ENCODE assay signal across 23 cellular contexts in the genomic region with DNA sequence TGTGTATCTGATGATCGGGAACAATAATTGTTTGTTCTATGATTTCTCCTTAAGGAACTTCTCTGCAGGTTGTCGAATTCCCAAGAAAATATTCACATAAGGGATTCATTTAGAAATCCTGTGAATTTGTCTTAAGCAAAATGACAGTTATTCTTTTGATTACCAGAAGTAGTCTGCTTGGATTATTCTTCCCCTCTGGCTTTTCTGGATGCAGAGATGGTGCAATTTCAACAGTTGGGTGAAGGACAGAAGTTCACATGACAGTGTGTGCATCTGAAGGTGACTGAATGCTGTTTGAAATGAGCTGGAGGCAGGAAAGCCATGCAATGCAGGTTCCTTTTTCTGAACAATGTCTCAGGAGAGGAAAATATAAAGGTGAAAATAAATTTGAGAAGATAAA.
A peak's percentile ranks its signal among the peaks of the same experiment; 100 is the strongest.
DNase-seq lines count a peak whose midpoint lies in the region; ATAC-seq, FAIRE-seq and TF ChIP-seq lines count a peak whose summit lies in the region.
"Had no signal": no experiment of that assay in that cellular context is flagged by ENCODE, and none has a peak within 500 bp of the region (broad histone marks: within the 10 kb centered on the region; RNA-seq: fewer than 3 reads in every experiment).

No MANE protein-coding gene starts in this region.

- peak; percentile 21 for FAIRE-seq in HepG2 (lab: Jason Lieb, UNC)
- FAIRE-seq: colon, G401.6, GM12891, K562 had no signal

- H3K4me3 Mint-ChIP-seq in activated T-helper 17 cell treated with anti-CD3 and anti-CD28 coated beads, Interleukin-2, amount 50 U/mL, for 72 hours, result peak overlapping the region; percentile 52
- no peak overlapping the region for H3K4me3 Mint-ChIP-seq in type B pancreatic cell
- H3K4me3 Mint-ChIP-seq: immature natural killer cell had no signal

- H3K27me3 ChIP-seq in HepG2 (ENCODE audit: control insufficient read depth in 1 of 2, insufficient read depth in 2 of 2, low read length in 2 of 2) (no peaks in the 10 kb centered on the region), right lobe of liver (no peaks in the 10 kb centered on the region), gastroesophageal sphincter (no peaks in the 10 kb centered on the region)

- H3K4me2 ChIP-seq in HepG2 (ENCODE audit: low read depth, low read length), result no peak overlapping the region

- CTCF ChIA-PET in HepG2 (lab: Yijun Ruan, JAX; ENCODE audit: low intra/inter-chr PET ratio, low total read pairs), result no interaction called here

- 88% methylated on average over 2 of the region's 2 CpGs for WGBS in HepG2 (ENCODE audit: low lambda C conversion rate)
- WGBS in right lobe of liver (ENCODE audit: insufficient coverage, low coverage, low lambda C conversion rate, missing lambda C conversion rate), result 75% methylated on average over 2 of the region's 2 CpGs
- 54% methylated on average over 2 of the region's 2 CpGs; no CpG with 5 or more reads in 1 of the 2 donors for WGBS in gastroesophageal sphincter (ENCODE audit: low coverage in 1 of 2), 2 donors

- TF ChIP-seq RAD21 in HepG2 (CRISPR knock-in tag; IDR thresholded peaks at IDR 0.05), result no peak

- H3K9ac ChIP-seq in HepG2 (ENCODE audit: insufficient read depth, low read depth, low read length), result no peak overlapping the region

- peaks cover 3% of the 10 kb centered on the region for H3K79me2 ChIP-seq in HepG2 (ENCODE audit: insufficient read depth, low read length)

- H4K20me1 ChIP-seq in HepG2 (ENCODE audit: insufficient read depth, low read length), result no peaks in the 10 kb centered on the region

- H3K9me3 ChIP-seq in HepG2 (ENCODE audit: low read length) (no peaks in the 10 kb centered on the region), right lobe of liver (no peaks in the 10 kb centered on the region), gastroesophageal sphincter (no peaks in the 10 kb centered on the region)
- H3K9me3 ChIP-seq: Caco-2, lower lobe of right lung had no signal

- peaks cover 24% of the 10 kb centered on the region for H3K36me3 Mint-ChIP-seq in activated T-helper 17 cell treated with anti-CD3 and anti-CD28 coated beads, Interleukin-2, amount 50 U/mL, for 72 hours (ENCODE audit: low read depth)
- H3K36me3 Mint-ChIP-seq in type B pancreatic cell, result peaks cover 12% of the 10 kb centered on the region
- H3K36me3 Mint-ChIP-seq: immature natural killer cell had no signal

- in situ Hi-C loops in HepG2 (cut with HindIII; ENCODE audit: extremely low pct_ligation_motif_present, low pct_unique_long_range_greater_than_20kb), result no loop called here

- H3K4me1 ChIP-seq in HepG2 (ENCODE audit: insufficient read depth, low read length) (peaks cover 47% of the 10 kb centered on the region), right lobe of liver (no peaks in the 10 kb centered on the region), gastroesophageal sphincter (peaks cover 5 to 56% (median 14%) of the 10 kb centered on the region in 3 donors)

- intact Hi-C loops in HepG2 (cut with micrococcal nuclease; ENCODE audit: unreplicated experiment) (no loop called here), right lobe of liver (cut with DNase I) (no loop called here)

- TF ChIP-seq POLR2A in HepG2 (IDR thresholded peaks at IDR 0.05; ENCODE audit: insufficient read depth in 1 of 2, low read depth in 2 of 2, low read length in 2 of 2) (no peak), right lobe of liver (IDR thresholded peaks at IDR 0.05) (no peak), gastroesophageal sphincter (IDR thresholded peaks at IDR 0.05) (no peak)

- H3K27me3 Mint-ChIP-seq in activated T-helper 17 cell treated with anti-CD3 and anti-CD28 coated beads, Interleukin-2, amount 50 U/mL, for 72 hours, result no peaks in the 10 kb centered on the region
- H3K27me3 Mint-ChIP-seq in type B pancreatic cell, result no peaks in the 10 kb centered on the region

- no peak overlapping the region for H3K4me3 ChIP-seq in HepG2 (replicated peaks in 1 of 3; ENCODE audit: insufficient read depth in 1 of 3, low read depth in 2 of 3, low read length in 3 of 3)
- no peak overlapping the region for H3K4me3 ChIP-seq in right lobe of liver
- no peak overlapping the region for H3K4me3 ChIP-seq in gastroesophageal sphincter
- H3K4me3 ChIP-seq: K562, lower lobe of right lung had no signal

- H3K27ac Mint-ChIP-seq in activated T-helper 17 cell treated with anti-CD3 and anti-CD28 coated beads, Interleukin-2, amount 50 U/mL, for 72 hours, result peak overlapping the region; percentile 23
- peak overlapping the region; percentile 3 for H3K27ac Mint-ChIP-seq in type B pancreatic cell
- H3K27ac Mint-ChIP-seq: immature natural killer cell had no signal

- TF ChIP-seq CTCF in HepG2 (CRISPR knock-in tag; IDR thresholded peaks at IDR 0.05), result no peak
- no peak for TF ChIP-seq CTCF in right lobe of liver (IDR thresholded peaks at IDR 0.05)
- TF ChIP-seq CTCF in gastroesophageal sphincter (IDR thresholded peaks at IDR 0.05), result no peak
- no peak for TF ChIP-seq CTCF in type B pancreatic cell (conservative IDR thresholded peaks at IDR 0.05)

- H3K9me3 Mint-ChIP-seq in activated T-helper 17 cell treated with anti-CD3 and anti-CD28 coated beads, Interleukin-2, amount 50 U/mL, for 72 hours, result no peaks in the 10 kb centered on the region
- H3K9me3 Mint-ChIP-seq in type B pancreatic cell, result peaks cover 5% of the 10 kb centered on the region
- H3K9me3 Mint-ChIP-seq: immature natural killer cell had no signal

- no TSS peak for BruUV-seq in HepG2 (replicated peaks; lab: Mats Ljungman, UMichigan)

- no peak overlapping the region for H2AFZ ChIP-seq in HepG2 (ENCODE audit: low read length)

- DNase-seq in HepG2 (ENCODE audit: low spot score) (peak; percentile 27), right lobe of liver (no peak), type B pancreatic cell (ENCODE audit: extremely low spot score, unreplicated experiment) (no peak), NCI-H446 (lab: John Stamatoyannopoulos, UW) (no peak), CD1c-positive myeloid dendritic cell (ENCODE audit: extremely low spot score) (no peak), NOMO-1 treated with dmso at 0.1 percent for 144 hours (lab: John Stamatoyannopoulos, UW; ENCODE audit: unreplicated experiment) (no peak)
- DNase-seq: activated CD8-positive, alpha-beta memory T cell treated with anti-CD3 and anti-CD28 coated beads, Interleukin-2, amount 50 U/mL, for 48 hours; Caco-2; glutamatergic neuron; immature natural killer cell; lower lobe of right lung; NCI-H1092 treated with DMSO at 0.1 percent for 48 hours; NCI-H2171; NCI-H82; RPMI8226; substantia nigra; T-helper 1 cell had no signal

- POLR2A ChIA-PET in HepG2 (lab: Yijun Ruan, JAX), result interaction anchor here (0.8 kb wide), 1 partner anchor 329 kb away, joined by 5 read pairs; a partner anchor contains a TSS

- H3K27ac ChIP-seq in HepG2 (ENCODE audit: extremely low read length, insufficient read depth, low read length) (peak overlapping the region; percentile 3), right lobe of liver (no peak overlapping the region), gastroesophageal sphincter (peak overlapping the region in 3 of 4 donors; percentile 19 to 49 (median 38))
- H3K27ac ChIP-seq: lower lobe of right lung had no signal

- TF ChIP-seq EP300 in HepG2 (IDR thresholded peaks at IDR 0.05; ENCODE audit: low read depth in 2 of 2, low read length in 2 of 2) (0 out of 4 replicates have a peak, but pooled peaks of 1 of the 2 experiments have one; percentile 11), HepG2 (CRISPR knock-in tag; IDR thresholded peaks at IDR 0.05; ENCODE audit: borderline replicate concordance) (no peak), gastroesophageal sphincter (IDR thresholded peaks at IDR 0.05) (no peak)

- peaks cover 29% of the 10 kb centered on the region for H3K4me1 Mint-ChIP-seq in activated T-helper 17 cell treated with anti-CD3 and anti-CD28 coated beads, Interleukin-2, amount 50 U/mL, for 72 hours
- H3K4me1 Mint-ChIP-seq in type B pancreatic cell (ENCODE audit: unreplicated experiment), result peaks cover 31% of the 10 kb centered on the region
- H3K4me1 Mint-ChIP-seq: immature natural killer cell had no signal

- ATAC-seq in HepG2 (peak; percentile 72), right lobe of liver (no peak), gastroesophageal sphincter (no peak)
- ATAC-seq in activated T-helper 17 cell treated with anti-CD3 and anti-CD28 coated beads, Interleukin-2, amount 50 U/mL, for 72 hours (replicated peaks), result no peak
- ATAC-seq: K562, lower lobe of right lung had no signal

- H3K36me3 ChIP-seq in HepG2 (replicated peaks in 1 of 2; ENCODE audit: control insufficient read depth in 1 of 2, insufficient read depth in 2 of 2, low read length in 2 of 2) (peaks cover 1 to 13% of the 10 kb centered on the region in 2 experiments; a peak in 4 of 5 replicates), right lobe of liver (no peaks in the 10 kb centered on the region), gastroesophageal sphincter (no peaks in the 10 kb centered on the region)
- H3K36me3 ChIP-seq: lower lobe of right lung had no signal

TF ChIP-seq in HepG2, 621 proteins besides CTCF, POLR2A, EP300 and RAD21 (continues in another document):
- TF ChIP-seq ZNF563 (CRISPR knock-in tag; IDR thresholded peaks at IDR 0.05), result no peak
- TF ChIP-seq, protein P1, sequence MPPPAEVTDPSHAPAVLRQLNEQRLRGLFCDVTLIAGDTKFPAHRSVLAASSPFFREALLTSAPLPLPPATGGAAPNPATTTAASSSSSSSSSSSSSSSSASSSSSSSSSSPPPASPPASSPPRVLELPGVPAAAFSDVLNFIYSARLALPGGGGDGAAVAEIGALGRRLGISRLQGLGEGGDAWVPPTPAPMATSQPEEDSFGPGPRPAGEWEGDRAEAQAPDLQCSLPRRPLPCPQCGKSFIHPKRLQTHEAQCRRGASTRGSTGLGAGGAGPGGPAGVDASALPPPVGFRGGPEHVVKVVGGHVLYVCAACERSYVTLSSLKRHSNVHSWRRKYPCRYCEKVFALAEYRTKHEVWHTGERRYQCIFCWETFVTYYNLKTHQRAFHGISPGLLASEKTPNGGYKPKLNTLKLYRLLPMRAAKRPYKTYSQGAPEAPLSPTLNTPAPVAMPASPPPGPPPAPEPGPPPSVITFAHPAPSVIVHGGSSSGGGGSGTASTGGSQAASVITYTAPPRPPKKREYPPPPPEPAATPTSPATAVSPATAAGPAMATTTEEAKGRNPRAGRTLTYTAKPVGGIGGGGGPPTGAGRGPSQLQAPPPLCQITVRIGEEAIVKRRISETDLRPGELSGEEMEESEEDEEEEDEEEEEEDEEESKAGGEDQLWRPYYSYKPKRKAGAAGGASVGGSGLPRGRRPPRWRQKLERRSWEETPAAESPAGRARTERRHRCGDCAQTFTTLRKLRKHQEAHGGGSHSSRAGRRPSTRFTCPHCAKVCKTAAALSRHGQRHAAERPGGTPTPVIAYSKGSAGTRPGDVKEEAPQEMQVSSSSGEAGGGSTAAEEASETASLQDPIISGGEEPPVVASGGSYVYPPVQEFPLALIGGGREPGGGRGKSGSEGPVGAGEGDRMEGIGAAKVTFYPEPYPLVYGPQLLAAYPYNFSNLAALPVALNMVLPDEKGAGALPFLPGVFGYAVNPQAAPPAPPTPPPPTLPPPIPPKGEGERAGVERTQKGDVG (CRISPR knock-in tag; IDR thresholded peaks at IDR 0.05; ENCODE audit: borderline replicate concordance), result no peak

Comparison
In these comparisons a context has a peak if more than half of its experiments do, and no peak if none do; other contexts are left out.
1. H3K27ac ChIP-seq: peak in HepG2 (single experiment) and gastroesophageal sphincter (3 of 4); none in right lobe of liver (0 of 3).